20 cellular contexts compared by ENCODE assay signal in the genomic region with DNA sequence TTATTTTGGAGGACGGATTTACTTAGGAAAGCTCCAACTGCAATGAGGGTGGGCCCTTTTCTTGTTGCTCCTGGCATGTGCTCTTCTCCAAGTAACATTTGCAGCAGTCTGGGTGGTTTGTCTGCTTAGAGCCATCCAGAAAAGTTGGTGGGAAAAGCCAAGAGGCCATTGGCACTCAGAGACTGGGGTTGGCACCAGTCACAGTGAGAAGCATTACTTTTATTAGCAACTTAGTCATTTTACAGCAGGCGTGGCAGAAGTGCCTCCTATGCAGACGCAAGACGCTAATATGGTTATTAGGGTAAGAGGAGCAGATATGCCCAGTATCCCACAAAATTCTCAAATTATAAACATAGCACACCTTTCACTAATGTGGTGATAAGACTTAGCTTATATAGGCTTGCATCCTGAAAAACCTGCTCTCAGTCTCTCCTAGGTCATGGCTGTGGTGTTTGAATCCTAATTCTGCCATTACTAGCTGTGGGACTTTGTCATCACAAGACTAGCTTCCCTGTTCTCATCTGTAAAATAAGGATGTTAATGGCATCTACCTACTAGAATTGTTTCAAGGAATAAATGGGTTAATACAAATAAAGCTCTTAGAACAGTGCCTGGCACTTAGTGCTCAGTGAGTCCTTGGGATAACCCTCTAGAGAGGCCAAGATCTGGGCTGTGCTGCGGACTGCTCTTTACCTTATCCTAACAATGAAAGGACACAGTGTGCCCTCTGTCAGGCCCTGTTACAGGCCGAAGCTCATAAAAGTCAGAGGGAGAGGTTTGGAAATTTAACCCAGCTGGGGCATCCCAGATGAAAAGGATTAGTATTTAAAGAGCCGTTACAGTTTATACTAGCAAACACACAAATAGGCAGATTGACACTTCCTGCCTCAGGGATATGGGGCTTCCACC.
DNase-seq lines count a peak whose midpoint lies in the region; ATAC-seq and TF ChIP-seq lines count a peak whose summit lies in the region.
"Had no signal": no experiment of that assay in that cellular context is flagged by ENCODE, and none has a peak within 500 bp of the region (broad histone marks: within the 10 kb centered on the region; RNA-seq: fewer than 3 reads in every experiment).

No MANE protein-coding gene starts in this region.

- POLR2A ChIA-PET in MCF 10A (lab: Yijun Ruan, JAX): no interaction called here

- no peaks in the 10 kb centered on the region for H3K4me1 Mint-ChIP-seq in activated T-cell treated with anti-CD3 and anti-CD28 coated beads, Interleukin-2, amount 50 U/mL, for 24 hours (ENCODE audit: low read depth)
- H3K4me1 Mint-ChIP-seq in MCF 10A (ENCODE audit: insufficient read depth, unreplicated experiment): peaks cover 9% of the 10 kb centered on the region
- H3K4me1 Mint-ChIP-seq: activated CD4-positive, alpha-beta T cell treated with anti-CD3 and anti-CD28 coated beads for 36 hours had no signal

- H3K36me3 ChIP-seq in left lung (no peaks in the 10 kb centered on the region), sigmoid colon (no peaks in the 10 kb centered on the region)
- H3K36me3 ChIP-seq: esophagus muscularis mucosa, neural progenitor cell had no signal

- intact Hi-C loops in left lung (cut with DNase I) (no loop called here), sigmoid colon (cut with DNase I) (no loop called here), MCF 10A (cut with micrococcal nuclease) (no loop called here)

- CTCF ChIA-PET in MCF 10A (lab: Yijun Ruan, JAX): interaction anchor here (0.6 to 1.4 kb wide), 6 partner anchors 22 to 743 kb away, joined by 3 to 6 read pairs (median 4); no protein-coding TSS in a partner anchor

- ATAC-seq in left lung (peak; percentile 79), omental fat pad (ENCODE audit: low FRiP score) (no peak)
- ATAC-seq: activated CD4-positive, alpha-beta T cell treated with anti-CD3 and anti-CD28 coated beads for 36 hours had no signal

- H3K27me3 Mint-ChIP-seq in activated T-cell treated with anti-CD3 and anti-CD28 coated beads, Interleukin-2, amount 50 U/mL, for 24 hours: no peaks in the 10 kb centered on the region
- H3K27me3 Mint-ChIP-seq in MCF 10A (ENCODE audit: insufficient read depth, unreplicated experiment): no peaks in the 10 kb centered on the region
- H3K27me3 Mint-ChIP-seq: activated CD4-positive, alpha-beta T cell treated with anti-CD3 and anti-CD28 coated beads for 36 hours; stimulated activated naive CD8-positive, alpha-beta T cell treated with anti-CD3 and anti-CD28 coated beads, Interleukin-15, Interleukin-2, amounts not matched to agents 100 ng/mL and 50 ng/mL, for 24 hours had no signal

- peak overlapping the region; percentile 14 for H3K4me3 ChIP-seq in coronary artery
- no peak overlapping the region for H3K4me3 ChIP-seq in left lung
- no peak overlapping the region for H3K4me3 ChIP-seq in sigmoid colon
- H3K4me3 ChIP-seq: dorsolateral prefrontal cortex, esophagus muscularis mucosa, neural progenitor cell had no signal

- DNase-seq in LHCN-M2 (ENCODE audit: low read depth) (peak; percentile 27), coronary artery (ENCODE audit: low spot score) (no peak), left lung (no peak), sigmoid colon (peak; percentile 74), MCF 10A (ENCODE audit: unreplicated experiment) (no peak), omental fat pad (ENCODE audit: low spot score) (no peak)
- no peak for DNase-seq in stimulated activated CD4-positive, alpha-beta T cell treated with anti-CD3 and anti-CD28 coated beads, Interleukin-2, amount 100 ng/mL, for 48 hours
- DNase-seq in activated T-cell treated with anti-CD3 and anti-CD28 coated beads, Interleukin-2, amount 50 U/mL, for 24 hours: no peak
- DNase-seq: activated CD4-positive, alpha-beta T cell treated with anti-CD3 and anti-CD28 coated beads for 36 hours; activated CD8-positive, alpha-beta memory T cell treated with anti-CD3 and anti-CD28 coated beads, Interleukin-2, amount 50 U/mL, for 4 hours; activated naive CD4-positive, alpha-beta T cell; dorsolateral prefrontal cortex; KG1; NCI-H1105 treated with DMSO at 0.1 percent for 48 hours; NCI-H2171; SIG-M5 had no signal

- H3K9me3 ChIP-seq in left lung (no peaks in the 10 kb centered on the region), sigmoid colon (no peaks in the 10 kb centered on the region)
- H3K9me3 ChIP-seq: esophagus muscularis mucosa had no signal

- TF ChIP-seq CTCF in coronary artery (IDR thresholded peaks at IDR 0.05) (no peak), left lung (IDR thresholded peaks at IDR 0.05) (no peak), sigmoid colon (IDR thresholded peaks at IDR 0.05) (no peak), MCF 10A (IDR thresholded peaks at IDR 0.05; ENCODE audit: unreplicated experiment) (no peak), omental fat pad (IDR thresholded peaks at IDR 0.05) (no peak)

- H3K36me3 Mint-ChIP-seq in activated T-cell treated with anti-CD3 and anti-CD28 coated beads, Interleukin-2, amount 50 U/mL, for 24 hours (ENCODE audit: low read depth): no peaks in the 10 kb centered on the region
- peaks cover 4% of the 10 kb centered on the region for H3K36me3 Mint-ChIP-seq in MCF 10A (ENCODE audit: insufficient read depth, unreplicated experiment)
- H3K36me3 Mint-ChIP-seq: neural progenitor cell had no signal

- WGBS in sigmoid colon, 2 donors: 58 to 67% methylated on average over 7 of the region's 7 CpGs

- H3K27me3 ChIP-seq in left lung: no peaks in the 10 kb centered on the region
- H3K27me3 ChIP-seq in sigmoid colon: no peaks in the 10 kb centered on the region
- H3K27me3 ChIP-seq: dorsolateral prefrontal cortex, esophagus muscularis mucosa, neural progenitor cell had no signal

- no peak overlapping the region for H3K4me3 Mint-ChIP-seq in activated T-cell treated with anti-CD3 and anti-CD28 coated beads, Interleukin-2, amount 50 U/mL, for 24 hours
- no peak overlapping the region for H3K4me3 Mint-ChIP-seq in MCF 10A (ENCODE audit: unreplicated experiment)
- H3K4me3 Mint-ChIP-seq: activated CD4-positive, alpha-beta T cell treated with anti-CD3 and anti-CD28 coated beads for 36 hours; neural progenitor cell; stimulated activated naive CD8-positive, alpha-beta T cell treated with anti-CD3 and anti-CD28 coated beads, Interleukin-15, Interleukin-2, amounts not matched to agents 100 ng/mL and 50 ng/mL, for 24 hours had no signal

- peak in 3 of 4 donors; percentile 29 to 72 (median 68) for TF ChIP-seq EP300 in sigmoid colon (IDR thresholded peaks at IDR 0.05)

- H3K27ac ChIP-seq in coronary artery: peak overlapping the region; percentile 78 to 90
- H3K27ac ChIP-seq in left lung: no peak overlapping the region
- peak overlapping the region in 3 of 4 donors; percentile 28 to 67 (median 66) for H3K27ac ChIP-seq in sigmoid colon
- H3K27ac ChIP-seq: dorsolateral prefrontal cortex, esophagus muscularis mucosa, HL-60, neural progenitor cell had no signal

- H3K27ac Mint-ChIP-seq in activated T-cell treated with anti-CD3 and anti-CD28 coated beads, Interleukin-2, amount 50 U/mL, for 24 hours: no peak overlapping the region
- H3K27ac Mint-ChIP-seq in MCF 10A (ENCODE audit: low read depth, unreplicated experiment): no peak overlapping the region
- H3K27ac Mint-ChIP-seq: activated CD4-positive, alpha-beta T cell treated with anti-CD3 and anti-CD28 coated beads for 36 hours; stimulated activated naive CD8-positive, alpha-beta T cell treated with anti-CD3 and anti-CD28 coated beads, Interleukin-15, Interleukin-2, amounts not matched to agents 100 ng/mL and 50 ng/mL, for 24 hours had no signal

- no TSS peak for BruUV-seq in MCF 10A (replicated peaks; lab: Mats Ljungman, UMichigan)

- no peaks in the 10 kb centered on the region for H3K9me3 Mint-ChIP-seq in activated T-cell treated with anti-CD3 and anti-CD28 coated beads, Interleukin-2, amount 50 U/mL, for 24 hours
- no peaks in the 10 kb centered on the region for H3K9me3 Mint-ChIP-seq in MCF 10A (ENCODE audit: unreplicated experiment)
- H3K9me3 Mint-ChIP-seq: neural progenitor cell; stimulated activated naive CD8-positive, alpha-beta T cell treated with anti-CD3 and anti-CD28 coated beads, Interleukin-15, Interleukin-2, amounts not matched to agents 100 ng/mL and 50 ng/mL, for 24 hours had no signal

- peaks cover 0 to 6% of the 10 kb centered on the region in 2 donors for H3K4me1 ChIP-seq in left lung
- peaks cover 0 to 30% (median 20%) of the 10 kb centered on the region in 4 donors for H3K4me1 ChIP-seq in sigmoid colon

- no peak for TF ChIP-seq POLR2A in sigmoid colon (IDR thresholded peaks at IDR 0.05)

Comparison
In these comparisons a context has a peak if more than half of its experiments do, and no peak if none do; other contexts are left out.
1. DNase-seq: peak in LHCN-M2 (single experiment) and sigmoid colon (single experiment); none in coronary artery (single experiment), left lung (0 of 2), stimulated activated CD4-positive, alpha-beta T cell treated with anti-CD3 and anti-CD28 coated beads, Interleukin-2, amount 100 ng/mL, for 48 hours (0 of 2), activated T-cell treated with anti-CD3 and anti-CD28 coated beads, Interleukin-2, amount 50 U/mL, for 24 hours (single experiment), MCF 10A (single experiment) and omental fat pad (single experiment).
2. H3K27ac ChIP-seq: peak in coronary artery (2 of 2) and sigmoid colon (3 of 4); none in left lung (0 of 2).